39 cellular contexts compared by ENCODE assay signal in genomic region chr2:44689516-44689915, GRCh38.
"Had no signal": no experiment of that assay in that cellular context is flagged by ENCODE, and none has a peak within 500 bp of the region (broad histone marks: within the 10 kb centered on the region; RNA-seq: fewer than 3 reads in every experiment).

No MANE protein-coding gene starts in this region.

- H3K36me3 ChIP-seq: ascending aorta, cardiac muscle cell, WERI-Rb-1 had no signal

- H3K27ac ChIP-seq: ascending aorta, cardiac muscle cell, WERI-Rb-1 had no signal

- H3K27ac Mint-ChIP-seq: activated CD4-positive, alpha-beta memory T cell treated with anti-CD3 and anti-CD28 coated beads, Interleukin-2, amount 10 ng/mL, durations not matched to agents 7 days and 5 days; activated CD4-positive, alpha-beta T cell treated with anti-CD3 and anti-CD28 coated beads for 36 hours; activated CD4-positive, alpha-beta T cell treated with anti-CD3 and anti-CD28 coated beads, Interleukin-2, amount 10 ng/mL, durations not matched to agents 7 days and 5 days; activated CD8-positive, alpha-beta memory T cell treated with anti-CD3 and anti-CD28 coated beads, Interleukin-2, amount 10 ng/mL, durations not matched to agents 7 days and 5 days; activated CD8-positive, alpha-beta T cell treated with anti-CD3 and anti-CD28 coated beads, Interleukin-2, amount 10 ng/mL, durations not matched to agents 7 days and 5 days; activated naive CD4-positive, alpha-beta T cell treated with anti-CD3 and anti-CD28 coated beads, Interleukin-2, amount 10 ng/mL, durations not matched to agents 7 days and 5 days; activated naive CD4-positive, alpha-beta T cell treated with anti-CD3 and anti-CD28 coated beads, Interleukin-2, amount 50 U/mL, for 24 hours; activated naive CD8-positive, alpha-beta T cell; activated naive CD8-positive, alpha-beta T cell treated with anti-CD3 and anti-CD28 coated beads, Interleukin-2, amount 10 ng/mL, durations not matched to agents 7 days and 5 days; activated naive CD8-positive, alpha-beta T cell treated with anti-CD3 and anti-CD28 coated beads, Interleukin-2, amount 50 U/mL, for 24 hours; activated T-cell treated with anti-CD3 and anti-CD28 coated beads, Interleukin-2, amount 50 U/mL, for 24 hours; activated T-helper 2 cell treated with anti-CD3 and anti-CD28 coated beads, Interferon-gamma antibody, Interleukin-2, Interleukin-4, amounts not matched to agents 10 μg/mL and 5 μg/mL and 100 μg/mL, durations not matched to agents 14 hours and 24 hours and 36 hours; brain; T-helper 1 cell treated with Interleukin-12 subunit alpha and Interleukin-12 subunit beta and Interleukin-4 antibody, amounts not matched to agents 30 μg/mL and 1 μg/mL, for 36 hours; T-helper 2 cell treated with Interferon-gamma antibody and Interleukin-4, amounts not matched to agents 5 μg/mL and 100 μg/mL, for 36 hours; WTC11 had no signal

- H3K27me3 ChIP-seq: ascending aorta, cardiac muscle cell had no signal

- H3K4me3 Mint-ChIP-seq: activated CD4-positive, alpha-beta memory T cell treated with anti-CD3 and anti-CD28 coated beads, Interleukin-2, amount 10 ng/mL, durations not matched to agents 7 days and 5 days; activated CD4-positive, alpha-beta T cell treated with anti-CD3 and anti-CD28 coated beads for 36 hours; activated CD4-positive, alpha-beta T cell treated with anti-CD3 and anti-CD28 coated beads, Interleukin-2, amount 10 ng/mL, durations not matched to agents 7 days and 5 days; activated CD8-positive, alpha-beta memory T cell treated with anti-CD3 and anti-CD28 coated beads, Interleukin-2, amount 10 ng/mL, durations not matched to agents 7 days and 5 days; activated CD8-positive, alpha-beta T cell treated with anti-CD3 and anti-CD28 coated beads, Interleukin-2, amount 10 ng/mL, durations not matched to agents 7 days and 5 days; activated naive CD4-positive, alpha-beta T cell treated with anti-CD3 and anti-CD28 coated beads, Interleukin-2, amount 10 ng/mL, durations not matched to agents 7 days and 5 days; activated naive CD4-positive, alpha-beta T cell treated with anti-CD3 and anti-CD28 coated beads, Interleukin-2, amount 50 U/mL, for 24 hours; activated naive CD8-positive, alpha-beta T cell; activated naive CD8-positive, alpha-beta T cell treated with anti-CD3 and anti-CD28 coated beads, Interleukin-2, amount 10 ng/mL, durations not matched to agents 7 days and 5 days; activated naive CD8-positive, alpha-beta T cell treated with anti-CD3 and anti-CD28 coated beads, Interleukin-2, amount 50 U/mL, for 24 hours; activated T-cell treated with anti-CD3 and anti-CD28 coated beads, Interleukin-2, amount 50 U/mL, for 24 hours; brain; central memory CD8-positive, alpha-beta T cell; T-helper 1 cell treated with Interleukin-12 subunit alpha and Interleukin-12 subunit beta and Interleukin-4 antibody, amounts not matched to agents 30 μg/mL and 1 μg/mL, for 36 hours; T-helper 2 cell treated with Interferon-gamma antibody and Interleukin-4, amounts not matched to agents 5 μg/mL and 100 μg/mL, for 36 hours; WTC11 had no signal

- H3K4me1 ChIP-seq: ascending aorta had no signal

- H3K9me3 ChIP-seq: ascending aorta had no signal

- ATAC-seq: activated CD4-positive, alpha-beta T cell treated with anti-CD3 and anti-CD28 coated beads for 36 hours; activated CD4-positive, CD25-positive, alpha-beta regulatory T cell treated with anti-CD3 and anti-CD28 coated beads, Interleukin-2, amount 50 U/mL, for 24 hours; activated CD8-positive, alpha-beta memory T cell treated with anti-CD3 and anti-CD28 coated beads, Interleukin-2, amount 10 ng/mL, durations not matched to agents 7 days and 5 days; activated CD8-positive, alpha-beta T cell treated with anti-CD3 and anti-CD28 coated beads, Interleukin-2, amount 10 ng/mL, durations not matched to agents 7 days and 5 days; activated naive CD8-positive, alpha-beta T cell treated with anti-CD3 and anti-CD28 coated beads, Interleukin-2, amount 50 U/mL, for 24 hours; WTC11 had no signal

- H3K9me3 Mint-ChIP-seq: activated CD4-positive, alpha-beta memory T cell treated with anti-CD3 and anti-CD28 coated beads, Interleukin-2, amount 10 ng/mL, durations not matched to agents 7 days and 5 days; activated CD4-positive, alpha-beta T cell treated with anti-CD3 and anti-CD28 coated beads, Interleukin-2, amount 10 ng/mL, durations not matched to agents 7 days and 5 days; activated naive CD4-positive, alpha-beta T cell treated with anti-CD3 and anti-CD28 coated beads, Interleukin-2, amount 10 ng/mL, durations not matched to agents 7 days and 5 days; activated naive CD4-positive, alpha-beta T cell treated with anti-CD3 and anti-CD28 coated beads, Interleukin-2, amount 50 U/mL, for 24 hours; activated naive CD8-positive, alpha-beta T cell treated with anti-CD3 and anti-CD28 coated beads, Interleukin-2, amount 10 ng/mL, durations not matched to agents 7 days and 5 days; activated naive CD8-positive, alpha-beta T cell treated with anti-CD3 and anti-CD28 coated beads, Interleukin-2, amount 50 U/mL, for 24 hours; activated T-cell treated with anti-CD3 and anti-CD28 coated beads, Interleukin-2, amount 50 U/mL, for 24 hours; activated T-helper 2 cell treated with anti-CD3 and anti-CD28 coated beads, Interferon-gamma antibody, Interleukin-2, Interleukin-4, amounts not matched to agents 10 μg/mL and 5 μg/mL and 100 μg/mL, durations not matched to agents 14 hours and 24 hours and 36 hours; brain; central memory CD8-positive, alpha-beta T cell; T-helper 1 cell treated with Interleukin-12 subunit alpha and Interleukin-12 subunit beta and Interleukin-4 antibody, amounts not matched to agents 30 μg/mL and 1 μg/mL, for 36 hours; T-helper 2 cell treated with Interferon-gamma antibody and Interleukin-4, amounts not matched to agents 5 μg/mL and 100 μg/mL, for 36 hours; WTC11 had no signal

- FAIRE-seq: bronchial epithelial cell had no signal

- DNase-seq: activated CD4-positive, alpha-beta memory T cell treated with anti-CD3 and anti-CD28 coated beads, Interleukin-2, amount 10 ng/mL, durations not matched to agents 7 days and 5 days; activated CD4-positive, alpha-beta T cell treated with anti-CD3 and anti-CD28 coated beads for 1 hour; activated CD4-positive, alpha-beta T cell treated with anti-CD3 and anti-CD28 coated beads for 36 hours; activated CD4-positive, alpha-beta T cell treated with anti-CD3 and anti-CD28 coated beads for 48 hours; activated CD4-positive, alpha-beta T cell treated with anti-CD3 and anti-CD28 coated beads, Interleukin-2, amount 10 ng/mL, durations not matched to agents 7 days and 5 days; activated CD4-positive, alpha-beta T cell treated with anti-CD3 and anti-CD28 coated beads, Interleukin-2, amount 50 U/mL, for 48 hours; activated CD4-positive, CD25-positive, alpha-beta regulatory T cell; activated CD8-positive, alpha-beta memory T cell treated with anti-CD3 and anti-CD28 coated beads for 24 hours; activated CD8-positive, alpha-beta memory T cell treated with anti-CD3 and anti-CD28 coated beads, Interleukin-2, amount 10 ng/mL, durations not matched to agents 7 days and 5 days; activated CD8-positive, alpha-beta memory T cell treated with anti-CD3 and anti-CD28 coated beads, Interleukin-2, amount 50 U/mL, for 48 hours; activated CD8-positive, alpha-beta T cell treated with anti-CD3 and anti-CD28 coated beads, Interleukin-2, amount 10 ng/mL, durations not matched to agents 7 days and 5 days; activated effector memory CD4-positive, alpha-beta T cell treated with Interleukin-2 at 50 U/mL for 16 hours; activated gamma-delta T cell; activated naive CD4-positive, alpha-beta T cell treated with anti-CD3 and anti-CD28 coated beads, Interleukin-2, amount 10 ng/mL, durations not matched to agents 7 days and 5 days; activated naive CD4-positive, alpha-beta T cell treated with Interleukin-2 at 50 U/mL for 16 hours; activated naive CD8-positive, alpha-beta T cell treated with anti-CD3 and anti-CD28 coated beads, Interleukin-2, amount 10 ng/mL, durations not matched to agents 7 days and 5 days; activated naive CD8-positive, alpha-beta T cell treated with anti-CD3 and anti-CD28 coated beads, Interleukin-2, amount 50 U/mL, for 24 hours; activated T-cell treated with anti-CD3 and anti-CD28 coated beads, Interleukin-2, amount 50 U/mL, for 24 hours; activated T-cell treated with anti-CD3 and anti-CD28 coated beads, Interleukin-2, amount 50 U/mL, for 48 hours; amygdala; anterior cingulate cortex; caudate nucleus; cerebellar nuclear complex; T-helper 1 cell; T-helper 2 cell; T-helper 9 cell; WERI-Rb-1 had no signal

- H3K4me3 ChIP-seq: ascending aorta, cardiac muscle cell had no signal

- H3K36me3 Mint-ChIP-seq: activated CD8-positive, alpha-beta memory T cell treated with anti-CD3 and anti-CD28 coated beads, Interleukin-2, amount 10 ng/mL, durations not matched to agents 7 days and 5 days; activated naive CD4-positive, alpha-beta T cell treated with anti-CD3 and anti-CD28 coated beads, Interleukin-2, amount 10 ng/mL, durations not matched to agents 7 days and 5 days; activated naive CD4-positive, alpha-beta T cell treated with anti-CD3 and anti-CD28 coated beads, Interleukin-2, amount 50 U/mL, for 24 hours; activated naive CD8-positive, alpha-beta T cell treated with anti-CD3 and anti-CD28 coated beads, Interleukin-2, amount 10 ng/mL, durations not matched to agents 7 days and 5 days; brain; WTC11 had no signal

- H3K4me1 Mint-ChIP-seq: activated CD4-positive, alpha-beta memory T cell treated with anti-CD3 and anti-CD28 coated beads, Interleukin-2, amount 10 ng/mL, durations not matched to agents 7 days and 5 days; activated CD4-positive, alpha-beta T cell treated with anti-CD3 and anti-CD28 coated beads for 36 hours; activated CD4-positive, alpha-beta T cell treated with anti-CD3 and anti-CD28 coated beads, Interleukin-2, amount 10 ng/mL, durations not matched to agents 7 days and 5 days; activated CD8-positive, alpha-beta memory T cell treated with anti-CD3 and anti-CD28 coated beads, Interleukin-2, amount 10 ng/mL, durations not matched to agents 7 days and 5 days; activated naive CD4-positive, alpha-beta T cell treated with anti-CD3 and anti-CD28 coated beads, Interleukin-2, amount 10 ng/mL, durations not matched to agents 7 days and 5 days; activated naive CD4-positive, alpha-beta T cell treated with anti-CD3 and anti-CD28 coated beads, Interleukin-2, amount 50 U/mL, for 24 hours; activated naive CD8-positive, alpha-beta T cell treated with anti-CD3 and anti-CD28 coated beads, Interleukin-2, amount 10 ng/mL, durations not matched to agents 7 days and 5 days; brain; central memory CD8-positive, alpha-beta T cell had no signal

- H3K27me3 Mint-ChIP-seq: activated CD4-positive, alpha-beta memory T cell treated with anti-CD3 and anti-CD28 coated beads, Interleukin-2, amount 10 ng/mL, durations not matched to agents 7 days and 5 days; activated CD4-positive, alpha-beta T cell treated with anti-CD3 and anti-CD28 coated beads for 36 hours; activated CD4-positive, alpha-beta T cell treated with anti-CD3 and anti-CD28 coated beads, Interleukin-2, amount 10 ng/mL, durations not matched to agents 7 days and 5 days; activated CD8-positive, alpha-beta memory T cell treated with anti-CD3 and anti-CD28 coated beads, Interleukin-2, amount 10 ng/mL, durations not matched to agents 7 days and 5 days; activated naive CD4-positive, alpha-beta T cell treated with anti-CD3 and anti-CD28 coated beads, Interleukin-2, amount 10 ng/mL, durations not matched to agents 7 days and 5 days; activated naive CD4-positive, alpha-beta T cell treated with anti-CD3 and anti-CD28 coated beads, Interleukin-2, amount 50 U/mL, for 24 hours; activated naive CD8-positive, alpha-beta T cell; activated naive CD8-positive, alpha-beta T cell treated with anti-CD3 and anti-CD28 coated beads, Interleukin-2, amount 10 ng/mL, durations not matched to agents 7 days and 5 days; activated naive CD8-positive, alpha-beta T cell treated with anti-CD3 and anti-CD28 coated beads, Interleukin-2, amount 50 U/mL, for 24 hours; activated T-cell treated with anti-CD3 and anti-CD28 coated beads, Interleukin-2, amount 50 U/mL, for 24 hours; central memory CD8-positive, alpha-beta T cell had no signal
